In the genomic region with DNA sequence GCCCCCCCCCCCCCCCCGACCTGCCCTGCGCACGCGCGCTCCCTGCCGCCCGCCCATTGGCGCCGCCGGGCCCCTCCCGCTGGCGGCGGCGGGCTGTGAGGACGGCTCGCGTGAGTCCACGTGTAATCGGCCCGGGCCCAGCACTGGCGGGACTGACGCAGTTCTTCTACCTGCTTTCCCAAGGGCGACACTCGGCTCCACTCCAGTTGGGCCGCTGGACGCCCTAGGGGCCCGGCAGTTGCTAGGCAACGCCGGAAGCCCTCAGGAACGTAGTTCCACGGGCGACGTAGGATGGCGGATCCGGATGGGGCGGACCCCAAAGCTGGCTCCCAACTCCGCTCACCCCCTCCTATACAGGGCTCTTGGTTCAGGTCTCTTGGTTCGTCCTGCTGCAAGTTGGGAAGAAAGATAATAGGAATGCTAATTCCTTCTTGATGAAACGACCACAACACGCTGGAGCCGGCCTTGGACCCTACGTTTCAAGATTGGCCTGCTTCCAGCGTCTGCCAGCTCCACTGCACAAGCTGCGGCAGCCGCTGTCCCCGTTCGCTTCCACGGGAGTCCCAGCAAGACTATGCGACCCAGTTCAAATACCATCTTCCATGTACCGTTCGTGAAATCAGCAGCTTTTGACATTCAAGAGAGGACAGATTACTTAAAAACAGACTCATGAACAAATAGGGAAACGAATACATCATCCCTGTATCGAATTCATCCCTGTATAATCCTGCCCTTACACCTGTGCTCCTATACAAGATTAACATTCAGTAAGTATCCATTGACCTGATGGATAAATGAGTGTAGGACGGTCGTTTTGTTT, we compare ENCODE assay signal across 1 cellular context.
TF ChIP-seq lines count a peak whose summit lies in the region.

No MANE protein-coding gene starts in this region.

TF ChIP-seq in HEK293, 187 proteins besides CTCF, POLR2A, EP300 and RAD21 (continued from another document and continues in another):
- TF ChIP-seq, protein P1, sequence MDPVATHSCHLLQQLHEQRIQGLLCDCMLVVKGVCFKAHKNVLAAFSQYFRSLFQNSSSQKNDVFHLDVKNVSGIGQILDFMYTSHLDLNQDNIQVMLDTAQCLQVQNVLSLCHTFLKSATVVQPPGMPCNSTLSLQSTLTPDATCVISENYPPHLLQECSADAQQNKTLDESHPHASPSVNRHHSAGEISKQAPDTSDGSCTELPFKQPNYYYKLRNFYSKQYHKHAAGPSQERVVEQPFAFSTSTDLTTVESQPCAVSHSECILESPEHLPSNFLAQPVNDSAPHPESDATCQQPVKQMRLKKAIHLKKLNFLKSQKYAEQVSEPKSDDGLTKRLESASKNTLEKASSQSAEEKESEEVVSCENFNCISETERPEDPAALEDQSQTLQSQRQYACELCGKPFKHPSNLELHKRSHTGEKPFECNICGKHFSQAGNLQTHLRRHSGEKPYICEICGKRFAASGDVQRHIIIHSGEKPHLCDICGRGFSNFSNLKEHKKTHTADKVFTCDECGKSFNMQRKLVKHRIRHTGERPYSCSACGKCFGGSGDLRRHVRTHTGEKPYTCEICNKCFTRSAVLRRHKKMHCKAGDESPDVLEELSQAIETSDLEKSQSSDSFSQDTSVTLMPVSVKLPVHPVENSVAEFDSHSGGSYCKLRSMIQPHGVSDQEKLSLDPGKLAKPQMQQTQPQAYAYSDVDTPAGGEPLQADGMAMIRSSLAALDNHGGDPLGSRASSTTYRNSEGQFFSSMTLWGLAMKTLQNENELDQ (tag by site-specific recombination; IDR thresholded peaks at IDR 0.05; ENCODE audit: low read depth) = no peak
- TF ChIP-seq ZBTB26 (tag by site-specific recombination; optimal IDR thresholded peaks at IDR 0.05) (peak; percentile 56), ZNF555 (tag by site-specific recombination; conservative IDR thresholded peaks at IDR 0.05) (no peak), ZNF37A (tag by site-specific recombination; IDR thresholded peaks at IDR 0.05) (no peak), SP2 (tag by site-specific recombination; IDR thresholded peaks at IDR 0.05) (peak; percentile 82), YY1 (tag by site-specific recombination; IDR thresholded peaks at IDR 0.05) (no peak), ZNF521 (tag by site-specific recombination; IDR thresholded peaks at IDR 0.05) (no peak), SP3 (tag by site-specific recombination; IDR thresholded peaks at IDR 0.05) (peak; percentile 70), ZNF510 (tag by site-specific recombination; IDR thresholded peaks at IDR 0.05; ENCODE audit: insufficient replicate concordance) (no peak), ZNF792 (tag by site-specific recombination; IDR thresholded peaks at IDR 0.05) (no peak), ZBTB1 (tag by site-specific recombination; IDR thresholded peaks at IDR 0.05) (no peak), ZNF658 (tag by site-specific recombination; IDR thresholded peaks at IDR 0.05) (no peak), ZNF404 (tag by site-specific recombination; IDR thresholded peaks at IDR 0.05) (no peak), ZNF169 (tag by site-specific recombination; IDR thresholded peaks at IDR 0.05) (no peak), ZNF621 (tag by site-specific recombination; IDR thresholded peaks at IDR 0.05) (no peak), ZNF768 (tag by site-specific recombination; IDR thresholded peaks at IDR 0.05) (no peak), ZNF560 (tag by site-specific recombination; IDR thresholded peaks at IDR 0.05; ENCODE audit: borderline replicate concordance) (no peak), ZNF530 (tag by site-specific recombination; IDR thresholded peaks at IDR 0.05; ENCODE audit: low read depth) (no peak), ZSCAN18 (tag by site-specific recombination; IDR thresholded peaks at IDR 0.05) (no peak), GLIS2 (tag by site-specific recombination; IDR thresholded peaks at IDR 0.05) (peak; percentile 51), ZNF473 (tag by site-specific recombination; IDR thresholded peaks at IDR 0.05) (no peak), ZNF19 (tag by site-specific recombination; IDR thresholded peaks at IDR 0.05; ENCODE audit: low read depth) (no peak), ZNF292 (tag by site-specific recombination; IDR thresholded peaks at IDR 0.05; ENCODE audit: borderline replicate concordance, low read depth) (no peak), INSM2 (tag by site-specific recombination; IDR thresholded peaks at IDR 0.05) (no peak), ZNF747 (tag by site-specific recombination; IDR thresholded peaks at IDR 0.05) (no peak), HOXA7 (CRISPR knock-in tag; IDR thresholded peaks at IDR 0.05; ENCODE audit: borderline replicate concordance) (no peak), GLIS1 (tag by site-specific recombination; IDR thresholded peaks at IDR 0.05) (no peak), ZNF664 (tag by site-specific recombination; IDR thresholded peaks at IDR 0.05) (no peak), ZNF423 (tag by site-specific recombination; IDR thresholded peaks at IDR 0.05) (no peak), ZNF433 (tag by site-specific recombination; IDR thresholded peaks at IDR 0.05; ENCODE audit: low read depth) (no peak), ZEB2 (tag by site-specific recombination; IDR thresholded peaks at IDR 0.05) (no peak; the same call in 1 of the 2 replicates), ZNF654 (tag by site-specific recombination; IDR thresholded peaks at IDR 0.05; ENCODE audit: low read depth) (no peak), ZNF645 (tag by site-specific recombination; IDR thresholded peaks at IDR 0.05) (no peak), SP7 (tag by site-specific recombination; IDR thresholded peaks at IDR 0.05) (peak; percentile 32; the same call in 1 of the 2 replicates), ZNF274 (IDR thresholded peaks at IDR 0.05; ENCODE audit: low read length) (no peak), ZNF274 (tag by site-specific recombination; IDR thresholded peaks at IDR 0.05; ENCODE audit: borderline replicate concordance) (no peak), TRIM28 (IDR thresholded peaks at IDR 0.05; ENCODE audit: borderline replicate concordance, low read length) (no peak), ZNF623 (tag by site-specific recombination; IDR thresholded peaks at IDR 0.05) (no peak), ZFHX2 (tag by site-specific recombination; conservative IDR thresholded peaks at IDR 0.05) (no peak), ZNF501 (tag by site-specific recombination; IDR thresholded peaks at IDR 0.05) (peak; percentile 21; the same call in 1 of the 2 replicates), ZBTB7A (tag by site-specific recombination; IDR thresholded peaks at IDR 0.05; ENCODE audit: low read depth) (no peak), ZNF138 (tag by site-specific recombination; IDR thresholded peaks at IDR 0.05; ENCODE audit: borderline replicate concordance) (no peak), ZNF266 (tag by site-specific recombination; IDR thresholded peaks at IDR 0.05; ENCODE audit: low read depth) (no peak), ZNF398 (tag by site-specific recombination; IDR thresholded peaks at IDR 0.05) (no peak), ZBTB20 (tag by site-specific recombination; IDR thresholded peaks at IDR 0.05) (peak; percentile 49; the same call in 1 of the 2 replicates), OVOL3 (tag by site-specific recombination; IDR thresholded peaks at IDR 0.05) (no peak), KLF1 (tag by site-specific recombination; IDR thresholded peaks at IDR 0.05) (no peak)
- TF ChIP-seq, protein P2, sequence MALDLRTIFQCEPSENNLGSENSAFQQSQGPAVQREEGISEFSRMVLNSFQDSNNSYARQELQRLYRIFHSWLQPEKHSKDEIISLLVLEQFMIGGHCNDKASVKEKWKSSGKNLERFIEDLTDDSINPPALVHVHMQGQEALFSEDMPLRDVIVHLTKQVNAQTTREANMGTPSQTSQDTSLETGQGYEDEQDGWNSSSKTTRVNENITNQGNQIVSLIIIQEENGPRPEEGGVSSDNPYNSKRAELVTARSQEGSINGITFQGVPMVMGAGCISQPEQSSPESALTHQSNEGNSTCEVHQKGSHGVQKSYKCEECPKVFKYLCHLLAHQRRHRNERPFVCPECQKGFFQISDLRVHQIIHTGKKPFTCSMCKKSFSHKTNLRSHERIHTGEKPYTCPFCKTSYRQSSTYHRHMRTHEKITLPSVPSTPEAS (tag by site-specific recombination; IDR thresholded peaks at IDR 0.05) = no peak
- TF ChIP-seq, protein P3, sequence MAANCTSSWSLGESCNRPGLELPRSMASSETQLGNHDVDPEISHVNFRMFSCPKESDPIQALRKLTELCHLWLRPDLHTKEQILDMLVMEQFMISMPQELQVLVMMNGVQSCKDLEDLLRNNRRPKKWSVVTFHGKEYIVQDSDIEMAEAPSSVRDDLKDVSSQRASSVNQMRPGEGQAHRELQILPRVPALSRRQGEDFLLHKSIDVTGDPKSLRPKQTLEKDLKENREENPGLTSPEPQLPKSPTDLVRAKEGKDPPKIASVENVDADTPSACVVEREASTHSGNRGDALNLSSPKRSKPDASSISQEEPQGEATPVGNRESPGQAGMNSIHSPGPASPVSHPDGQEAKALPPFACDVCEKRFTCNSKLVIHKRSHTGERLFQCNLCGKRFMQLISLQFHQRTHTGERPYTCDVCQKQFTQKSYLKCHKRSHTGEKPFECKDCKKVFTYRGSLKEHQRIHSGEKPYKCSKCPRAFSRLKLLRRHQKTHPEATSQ (tag by site-specific recombination; IDR thresholded peaks at IDR 0.05) = no peak
- TF ChIP-seq, protein P4, sequence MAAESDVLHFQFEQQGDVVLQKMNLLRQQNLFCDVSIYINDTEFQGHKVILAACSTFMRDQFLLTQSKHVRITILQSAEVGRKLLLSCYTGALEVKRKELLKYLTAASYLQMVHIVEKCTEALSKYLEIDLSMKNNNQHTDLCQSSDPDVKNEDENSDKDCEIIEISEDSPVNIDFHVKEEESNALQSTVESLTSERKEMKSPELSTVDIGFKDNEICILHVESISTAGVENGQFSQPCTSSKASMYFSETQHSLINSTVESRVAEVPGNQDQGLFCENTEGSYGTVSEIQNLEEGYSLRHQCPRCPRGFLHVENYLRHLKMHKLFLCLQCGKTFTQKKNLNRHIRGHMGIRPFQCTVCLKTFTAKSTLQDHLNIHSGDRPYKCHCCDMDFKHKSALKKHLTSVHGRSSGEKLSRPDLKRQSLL (tag by site-specific recombination; IDR thresholded peaks at IDR 0.05) = no peak
